Comparison of ENCODE assay signal across 28 cellular contexts in the genomic region with DNA sequence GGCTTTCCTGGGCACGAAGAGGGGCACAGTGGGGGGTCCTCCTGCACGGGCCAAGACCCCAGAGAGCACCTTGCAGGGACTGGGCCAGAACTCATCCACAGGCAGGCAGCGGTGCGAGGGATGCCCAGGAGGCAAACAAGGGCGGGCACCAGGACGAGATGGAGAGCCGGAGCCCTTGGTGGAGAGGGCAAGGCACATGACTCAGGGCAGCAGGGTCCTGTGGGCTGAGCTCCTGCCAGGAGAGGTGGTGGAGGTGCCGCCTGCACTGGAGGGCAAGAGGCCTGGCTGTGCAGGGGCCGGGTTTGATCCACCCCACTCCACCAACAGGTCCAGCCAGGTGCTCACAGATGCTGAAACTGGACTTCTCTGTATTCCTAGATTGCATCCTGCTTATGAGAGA.
"Had no signal": no experiment of that assay in that cellular context is flagged by ENCODE, and none has a peak within 500 bp of the region (broad histone marks: within the 10 kb centered on the region; RNA-seq: fewer than 3 reads in every experiment).

No MANE protein-coding gene starts in this region.

- H3K36me3 ChIP-seq: esophagus squamous epithelium, gastrocnemius medialis, heart right ventricle had no signal

- H3K4me1 ChIP-seq: esophagus squamous epithelium, heart right ventricle had no signal

- H3K4me1 Mint-ChIP-seq: memory B cell had no signal

- ATAC-seq: esophagus mucosa, gastrocnemius medialis, left colon, left lobe of liver, left ventricle myocardium superior had no signal

- H3K4me3 ChIP-seq: coronary artery, dorsolateral prefrontal cortex, esophagus squamous epithelium, gastrocnemius medialis, heart right ventricle, lung had no signal

- H3K27me3 Mint-ChIP-seq: memory B cell had no signal

- H3K9me3 Mint-ChIP-seq: memory B cell had no signal

- H3K27ac Mint-ChIP-seq: memory B cell had no signal

- H3K27ac ChIP-seq: coronary artery, dorsolateral prefrontal cortex, epithelial cell of prostate, esophagus squamous epithelium, gastrocnemius medialis, heart right ventricle had no signal

- H3K36me3 Mint-ChIP-seq: memory B cell had no signal

- H3K9me3 ChIP-seq: esophagus squamous epithelium, gastrocnemius medialis, heart right ventricle had no signal

- H3K4me3 Mint-ChIP-seq: memory B cell had no signal

- DNase-seq: dermis blood vessel endothelial cell; effector CD4-positive, alpha-beta T cell; effector memory CD4-positive, alpha-beta T cell; erythroblast; esophagus squamous epithelium; foreskin fibroblast; foreskin melanocyte; gastrocnemius medialis; glutamatergic neuron; head of caudate nucleus; heart right ventricle; hippocampal formation; kidney glomerular epithelial cell; left colon; left ventricle myocardium superior; mammary epithelial cell; mesendoderm; midbrain had no signal

- FAIRE-seq: colon, islet of Langerhans, keratinocyte had no signal
